In the genomic region with DNA sequence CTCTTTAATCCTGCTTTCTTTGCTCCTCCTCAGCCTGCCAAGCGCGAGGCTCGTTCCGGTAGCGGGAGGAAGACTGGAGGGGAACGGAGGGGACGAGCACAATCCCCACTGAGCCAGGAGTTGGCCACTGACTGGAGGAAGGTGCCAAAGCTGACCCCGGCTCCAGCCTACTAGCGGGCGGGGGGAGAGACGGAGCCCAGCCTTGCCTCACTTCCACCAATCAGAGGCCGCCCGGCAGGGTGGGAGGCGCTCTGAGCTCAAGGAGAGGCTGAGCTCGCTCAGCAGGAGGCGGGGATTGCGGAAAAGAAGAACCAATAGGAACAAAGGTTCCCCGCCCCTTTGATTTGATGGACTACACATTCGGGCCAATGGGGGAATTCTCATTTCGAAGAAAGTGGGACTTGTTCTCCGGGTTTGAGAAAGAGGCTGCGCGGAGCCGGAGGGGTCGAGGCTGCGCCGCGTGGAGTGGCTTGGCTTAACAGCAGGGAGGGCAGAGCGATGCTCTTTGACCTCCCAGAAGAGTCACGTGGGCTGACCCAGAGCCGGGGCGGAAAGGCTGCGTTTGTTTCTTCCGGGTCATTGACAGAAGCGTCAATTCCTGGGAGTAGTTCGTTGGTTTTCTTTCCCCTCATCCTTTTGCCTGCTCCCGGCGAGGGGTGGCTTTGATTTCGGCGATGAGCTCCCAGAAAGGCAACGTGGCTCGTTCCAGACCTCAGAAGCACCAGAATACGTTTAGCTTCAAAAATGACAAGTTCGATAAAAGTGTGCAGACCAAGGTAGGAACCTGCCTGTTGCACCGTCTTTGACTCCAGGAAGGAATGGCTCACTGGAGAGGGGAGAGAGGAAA, we compare ENCODE assay signal across 1 cellular context.
TF ChIP-seq lines count a peak whose summit lies in the region.

Gene ABHD17B, minus strand, starts transcription at position 133 of the 847 bp plus-strand sequence. CDS start 36,113 bp downstream, outside the sequence.
A gene with protein sequence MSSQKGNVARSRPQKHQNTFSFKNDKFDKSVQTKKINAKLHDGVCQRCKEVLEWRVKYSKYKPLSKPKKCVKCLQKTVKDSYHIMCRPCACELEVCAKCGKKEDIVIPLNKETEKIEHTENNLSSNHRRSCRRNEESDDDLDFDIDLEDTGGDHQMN (plus strand): TSS at position 579 of the 847 bp plus-strand sequence. CDS start 96 bp downstream, at position 675.

TF ChIP-seq in GM23338, 12 proteins besides CTCF, POLR2A, EP300 and RAD21 (continued from another document):
- TF ChIP-seq ZNF462 (CRISPR knock-in tag; IDR thresholded peaks at IDR 0.05) (no peak), EZH2 (IDR thresholded peaks at IDR 0.05; ENCODE audit: low read depth, unreplicated experiment) (no peak), EZH2phosphoT487 (IDR thresholded peaks at IDR 0.05; ENCODE audit: unreplicated experiment) (no peak), ZNF114 (CRISPR knock-in tag; IDR thresholded peaks at IDR 0.05) (0 out of 2 replicates have a peak, but pooled peaks have one; percentile 42), JUNB (IDR thresholded peaks at IDR 0.05; ENCODE audit: unreplicated experiment) (no peak), NANOG (IDR thresholded peaks at IDR 0.05; ENCODE audit: borderline replicate concordance) (no peak), CREB1 (CRISPR knock-in tag; IDR thresholded peaks at IDR 0.05; ENCODE audit: low read depth) (0 out of 2 replicates have a peak, but pooled peaks have one; percentile 4)
- TF ChIP-seq, protein P1, sequence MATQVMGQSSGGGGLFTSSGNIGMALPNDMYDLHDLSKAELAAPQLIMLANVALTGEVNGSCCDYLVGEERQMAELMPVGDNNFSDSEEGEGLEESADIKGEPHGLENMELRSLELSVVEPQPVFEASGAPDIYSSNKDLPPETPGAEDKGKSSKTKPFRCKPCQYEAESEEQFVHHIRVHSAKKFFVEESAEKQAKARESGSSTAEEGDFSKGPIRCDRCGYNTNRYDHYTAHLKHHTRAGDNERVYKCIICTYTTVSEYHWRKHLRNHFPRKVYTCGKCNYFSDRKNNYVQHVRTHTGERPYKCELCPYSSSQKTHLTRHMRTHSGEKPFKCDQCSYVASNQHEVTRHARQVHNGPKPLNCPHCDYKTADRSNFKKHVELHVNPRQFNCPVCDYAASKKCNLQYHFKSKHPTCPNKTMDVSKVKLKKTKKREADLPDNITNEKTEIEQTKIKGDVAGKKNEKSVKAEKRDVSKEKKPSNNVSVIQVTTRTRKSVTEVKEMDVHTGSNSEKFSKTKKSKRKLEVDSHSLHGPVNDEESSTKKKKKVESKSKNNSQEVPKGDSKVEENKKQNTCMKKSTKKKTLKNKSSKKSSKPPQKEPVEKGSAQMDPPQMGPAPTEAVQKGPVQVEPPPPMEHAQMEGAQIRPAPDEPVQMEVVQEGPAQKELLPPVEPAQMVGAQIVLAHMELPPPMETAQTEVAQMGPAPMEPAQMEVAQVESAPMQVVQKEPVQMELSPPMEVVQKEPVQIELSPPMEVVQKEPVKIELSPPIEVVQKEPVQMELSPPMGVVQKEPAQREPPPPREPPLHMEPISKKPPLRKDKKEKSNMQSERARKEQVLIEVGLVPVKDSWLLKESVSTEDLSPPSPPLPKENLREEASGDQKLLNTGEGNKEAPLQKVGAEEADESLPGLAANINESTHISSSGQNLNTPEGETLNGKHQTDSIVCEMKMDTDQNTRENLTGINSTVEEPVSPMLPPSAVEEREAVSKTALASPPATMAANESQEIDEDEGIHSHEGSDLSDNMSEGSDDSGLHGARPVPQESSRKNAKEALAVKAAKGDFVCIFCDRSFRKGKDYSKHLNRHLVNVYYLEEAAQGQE (IDR thresholded peaks at IDR 0.05; ENCODE audit: unreplicated experiment), result peak; percentile 38
- TF ChIP-seq, protein P2, sequence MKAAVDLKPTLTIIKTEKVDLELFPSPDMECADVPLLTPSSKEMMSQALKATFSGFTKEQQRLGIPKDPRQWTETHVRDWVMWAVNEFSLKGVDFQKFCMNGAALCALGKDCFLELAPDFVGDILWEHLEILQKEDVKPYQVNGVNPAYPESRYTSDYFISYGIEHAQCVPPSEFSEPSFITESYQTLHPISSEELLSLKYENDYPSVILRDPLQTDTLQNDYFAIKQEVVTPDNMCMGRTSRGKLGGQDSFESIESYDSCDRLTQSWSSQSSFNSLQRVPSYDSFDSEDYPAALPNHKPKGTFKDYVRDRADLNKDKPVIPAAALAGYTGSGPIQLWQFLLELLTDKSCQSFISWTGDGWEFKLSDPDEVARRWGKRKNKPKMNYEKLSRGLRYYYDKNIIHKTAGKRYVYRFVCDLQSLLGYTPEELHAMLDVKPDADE (IDR thresholded peaks at IDR 0.05), result peak; percentile 49; the same call in 1 of the 2 replicates
